ENCODE assay signal across 18 cellular contexts in the genomic region with DNA sequence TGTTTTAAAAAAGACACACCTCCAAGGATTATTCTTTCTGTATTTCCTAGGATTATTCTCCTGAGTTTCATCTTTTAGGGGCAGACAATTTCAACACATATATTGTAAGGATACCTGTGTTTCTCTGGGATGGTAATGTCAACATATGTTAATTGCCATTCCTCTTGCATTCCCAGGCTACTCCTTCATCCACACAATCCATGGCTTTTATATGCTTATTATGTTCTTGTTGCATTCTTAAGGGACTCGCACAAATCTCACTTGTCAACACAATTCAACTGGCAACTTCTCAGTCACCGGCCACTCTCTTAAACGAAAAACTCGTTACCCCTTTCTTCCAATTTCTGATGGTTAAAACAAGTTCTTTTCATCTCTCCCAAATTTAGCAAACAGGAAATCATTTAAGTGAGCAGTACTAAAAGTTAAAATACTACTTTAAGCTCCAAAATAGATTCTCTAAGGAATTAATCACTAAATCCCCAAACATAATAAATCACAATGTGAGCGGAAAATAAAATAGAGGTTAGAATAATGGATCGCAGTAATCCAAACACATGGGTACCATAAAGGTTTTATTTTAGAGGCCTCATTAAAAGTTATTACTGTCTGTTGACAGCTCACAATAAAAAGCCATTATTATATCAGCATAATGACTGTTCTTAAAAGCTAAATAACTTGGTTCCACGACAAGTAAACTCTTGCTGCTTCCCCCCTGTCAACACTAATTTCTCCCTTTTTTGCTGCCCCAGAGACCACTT.
DNase-seq lines count a peak whose midpoint lies in the region; ATAC-seq lines count a peak whose summit lies in the region.
"Had no signal": no experiment of that assay in that cellular context is flagged by ENCODE, and none has a peak within 500 bp of the region (broad histone marks: within the 10 kb centered on the region; RNA-seq: fewer than 3 reads in every experiment).

No MANE protein-coding gene starts in this region.

- no peaks in the 10 kb centered on the region for H3K9me3 ChIP-seq in HAP-1
- H3K9me3 ChIP-seq in T-helper 17 cell (ENCODE audit: control insufficient read depth, low read length, poor library complexity, severe bottlenecking) = no peaks in the 10 kb centered on the region
- no peaks in the 10 kb centered on the region for H3K9me3 ChIP-seq in iPS-20b (ENCODE audit: insufficient read depth, low read depth, low read length)

- H3K4me3 ChIP-seq in HAP-1 (no peak overlapping the region), iPS-20b (ENCODE audit: low read length) (peak overlapping the region; percentile 14; the same call in 1 of the 2 replicates)

- H3K4me1 Mint-ChIP-seq in T-helper 17 cell = peaks cover 18% of the 10 kb centered on the region

- H3K4me3 Mint-ChIP-seq in T-helper 17 cell = no peak overlapping the region

- no peaks in the 10 kb centered on the region for H3K36me3 Mint-ChIP-seq in T-helper 17 cell (ENCODE audit: low read depth)

- H3K4me1 ChIP-seq in HAP-1 = peaks cover 14% of the 10 kb centered on the region
- peaks cover 15% of the 10 kb centered on the region for H3K4me1 ChIP-seq in iPS-20b (ENCODE audit: insufficient read depth, low read length)

- no peak overlapping the region for H3K27ac ChIP-seq in iPS-20b (ENCODE audit: low read length)
- H3K27ac ChIP-seq: C4-2B had no signal

- ATAC-seq in T-helper 17 cell = no peak
- ATAC-seq: HepG2, SK-N-SH treated with all-trans-retinoic acid at 6 μM for 48 hours had no signal

- DNase-seq in DMS153 (lab: John Stamatoyannopoulos, UW) (peak; percentile 7), HAP-1 (ENCODE audit: low spot score in 2 of 2) (peak; percentile 36 to 92), T-helper 17 cell (no peak), T-helper 1 cell (no peak)
- DNase-seq in stimulated activated CD4-positive, alpha-beta T cell treated with anti-CD3 and anti-CD28 coated beads, Interleukin-4, amount 100 ng/mL, for 1 hour = no peak
- no peak for DNase-seq in activated effector memory CD4-positive, alpha-beta T cell treated with Interleukin-2 at 50 U/mL for 16 hours
- DNase-seq: AML-193, KBM-7, NCI-H1105, NCI-H2081, NCI-H2171 treated with DMSO at 0.1 percent for 48 hours, NCI-H82, OCI-M1, SIG-M5 had no signal

- H3K27ac Mint-ChIP-seq in T-helper 17 cell = peak overlapping the region; percentile 2

- no peak overlapping the region for H3K9ac ChIP-seq in iPS-20b (ENCODE audit: low read depth, low read length)

- in situ Hi-C loops in HAP-1 (cut with MboI; ENCODE audit: low sequenced_read_pairs) = no loop called here

- no peaks in the 10 kb centered on the region for H3K36me3 ChIP-seq in HAP-1 (replicated peaks)
- H3K36me3 ChIP-seq in iPS-20b (ENCODE audit: insufficient read depth, low read depth, low read length) = no peaks in the 10 kb centered on the region

- H3K27me3 ChIP-seq in HAP-1 (ENCODE audit: low read depth) = peaks cover 56% of the 10 kb centered on the region
- no peaks in the 10 kb centered on the region for H3K27me3 ChIP-seq in iPS-20b (ENCODE audit: insufficient read depth, low read length)

- no peaks in the 10 kb centered on the region for H3K27me3 Mint-ChIP-seq in T-helper 17 cell

Comparison
In these comparisons a context has a peak if more than half of its experiments do, and no peak if none do; other contexts are left out.
1. DNase-seq: peak in DMS153 (single experiment) and HAP-1 (2 of 2); none in T-helper 17 cell (0 of 3), stimulated activated CD4-positive, alpha-beta T cell treated with anti-CD3 and anti-CD28 coated beads, Interleukin-4, amount 100 ng/mL, for 1 hour (single experiment), activated effector memory CD4-positive, alpha-beta T cell treated with Interleukin-2 at 50 U/mL for 16 hours (single experiment) and T-helper 1 cell (0 of 5).